ENCODE assay signal across 8 cellular contexts in the genomic region with DNA sequence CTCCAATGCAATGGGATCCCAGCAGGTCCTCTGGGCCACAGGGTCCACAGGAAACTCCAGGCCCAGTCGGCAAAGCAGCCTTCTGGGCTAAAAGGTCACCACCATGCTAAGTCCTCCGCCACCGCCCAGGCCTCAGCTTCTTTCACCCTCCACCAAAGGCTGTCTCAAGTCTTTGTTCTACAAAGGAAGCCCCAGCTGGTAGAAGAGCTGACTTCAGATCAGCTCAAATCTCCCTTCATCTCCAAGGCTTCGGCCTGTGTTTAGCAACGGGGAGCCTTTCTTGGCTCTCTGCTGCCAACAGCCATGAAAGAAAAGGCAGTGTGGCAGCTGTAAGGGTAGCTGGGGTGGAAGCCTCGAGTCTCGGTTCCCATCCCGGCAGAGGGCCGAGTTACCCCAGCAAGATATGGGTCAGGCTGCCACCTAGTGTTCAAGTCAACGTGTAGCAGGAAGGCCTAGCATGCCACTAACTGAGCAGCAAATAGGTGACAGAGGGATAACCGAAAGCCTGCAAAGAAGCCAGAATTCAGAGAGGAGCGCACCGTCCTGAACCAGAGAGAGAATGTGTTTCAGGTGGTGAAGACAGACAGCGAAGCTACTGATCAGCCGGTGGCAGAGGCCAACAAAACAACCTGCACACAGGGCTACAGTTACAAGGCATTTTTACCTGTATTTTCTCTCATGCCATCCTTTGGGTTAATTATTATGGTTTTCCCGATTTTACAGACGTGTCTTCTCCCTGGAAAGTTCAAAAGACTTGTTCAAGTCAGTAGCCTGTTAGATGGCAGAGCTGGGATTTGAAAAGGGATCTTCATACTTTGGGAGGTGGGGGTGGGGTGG. TPM values are rescaled to one million over a fixed set of nuclear protein-coding genes. Genes with fewer than 3 reads are reported as not detected.
DNase-seq lines count a peak whose midpoint lies in the region; ATAC-seq and TF ChIP-seq lines count a peak whose summit lies in the region.

No MANE protein-coding gene starts in this region.

- peak; percentile 100 for ATAC-seq in DND-41 (ENCODE audit: insufficient read depth, low read depth)
- ATAC-seq in GM21576 (IDR thresholded peaks at IDR 0.05; ENCODE audit: unreplicated experiment): peak; percentile 92
- peak; percentile 77 for ATAC-seq in gastroesophageal sphincter

- H3K27me3 ChIP-seq in DND-41 (ENCODE audit: insufficient read depth, low read length, poor library complexity) (peaks cover 25% of the 10 kb centered on the region), gastroesophageal sphincter (peaks cover 12% of the 10 kb centered on the region), prostate gland (replicated peaks; ENCODE audit: insufficient read depth) (no peaks in the 10 kb centered on the region), vagina (no peaks in the 10 kb centered on the region)

- H3K4me1 Mint-ChIP-seq in activated T-helper 2 cell treated with anti-CD3 and anti-CD28 coated beads, Interferon-gamma antibody, Interleukin-2, Interleukin-4, amounts not matched to agents 10 μg/mL and 5 μg/mL and 100 μg/mL, durations not matched to agents 14 hours and 24 hours and 36 hours (ENCODE audit: low read depth): peaks cover 1% of the 10 kb centered on the region

- H3K4me1 ChIP-seq in DND-41 (ENCODE audit: insufficient read depth, low read length): no peaks in the 10 kb centered on the region
- no peaks in the 10 kb centered on the region for H3K4me1 ChIP-seq in gastroesophageal sphincter
- no peaks in the 10 kb centered on the region for H3K4me1 ChIP-seq in prostate gland (replicated peaks)
- peaks cover 17% of the 10 kb centered on the region for H3K4me1 ChIP-seq in vagina

- H3K4me2 ChIP-seq in DND-41 (ENCODE audit: insufficient read depth, low read length): no peak overlapping the region

- H3K36me3 Mint-ChIP-seq in activated T-helper 2 cell treated with anti-CD3 and anti-CD28 coated beads, Interferon-gamma antibody, Interleukin-2, Interleukin-4, amounts not matched to agents 10 μg/mL and 5 μg/mL and 100 μg/mL, durations not matched to agents 14 hours and 24 hours and 36 hours (ENCODE audit: low read depth): no peaks in the 10 kb centered on the region

- no peak overlapping the region for H3K9ac ChIP-seq in DND-41 (ENCODE audit: low read depth, low read length)

- H4K20me1 ChIP-seq in DND-41 (ENCODE audit: insufficient read depth, low read length): no peaks in the 10 kb centered on the region

- DNase-seq in DND-41: peak; percentile 72
- peak; percentile 83 to 88 for DNase-seq in SHP77 (lab: John Stamatoyannopoulos, UW)
- DNase-seq in activated T-helper 2 cell treated with anti-CD3 and anti-CD28 coated beads, Interferon-gamma antibody, Interleukin-2, Interleukin-4, amounts not matched to agents 10 μg/mL and 5 μg/mL and 100 μg/mL, durations not matched to agents 14 hours and 24 hours and 36 hours (ENCODE audit: low spot score): peak; percentile 54
- DNase-seq in prostate gland (ENCODE audit: low spot score): peak; percentile 63
- peak in 1 of 2 donors; percentile 84 for DNase-seq in vagina (ENCODE audit: extremely low spot score in 2 of 2)

- H3K4me3 ChIP-seq in DND-41 (ENCODE audit: low read depth in 1 of 2, low read length in 2 of 2) (no peak overlapping the region), gastroesophageal sphincter (no peak overlapping the region), prostate gland (no peak overlapping the region), vagina (no peak overlapping the region)

- no peak overlapping the region for H3K27ac ChIP-seq in DND-41 (ENCODE audit: low read length)
- H3K27ac ChIP-seq in gastroesophageal sphincter: no peak overlapping the region
- no peak overlapping the region for H3K27ac ChIP-seq in prostate gland
- peak overlapping the region; percentile 44 for H3K27ac ChIP-seq in vagina

- peaks cover 25% of the 10 kb centered on the region for H3K27me3 Mint-ChIP-seq in activated T-helper 2 cell treated with anti-CD3 and anti-CD28 coated beads, Interferon-gamma antibody, Interleukin-2, Interleukin-4, amounts not matched to agents 10 μg/mL and 5 μg/mL and 100 μg/mL, durations not matched to agents 14 hours and 24 hours and 36 hours (ENCODE audit: low read depth)

- 47 to 54% methylated on average over 6 to 10 of the region's 17 CpGs for WGBS in gastroesophageal sphincter (ENCODE audit: low coverage in 1 of 2), 2 donors
- 30% methylated on average over 17 of the region's 17 CpGs for WGBS in prostate gland

- H3K9me3 ChIP-seq in DND-41 (ENCODE audit: insufficient read depth, low read length, severe bottlenecking): no peaks in the 10 kb centered on the region
- H3K9me3 ChIP-seq in gastroesophageal sphincter: no peaks in the 10 kb centered on the region
- H3K9me3 ChIP-seq in prostate gland: no peaks in the 10 kb centered on the region
- H3K9me3 ChIP-seq in vagina: no peaks in the 10 kb centered on the region

- peak; percentile 96 for TF ChIP-seq CTCF in DND-41 (IDR thresholded peaks at IDR 0.05; ENCODE audit: borderline replicate concordance, extremely low read depth, low read length, poor library complexity, severe bottlenecking)
- peak; percentile 33 to 79 (median 60) for TF ChIP-seq CTCF in gastroesophageal sphincter (IDR thresholded peaks at IDR 0.05)
- TF ChIP-seq CTCF in prostate gland (IDR thresholded peaks at IDR 0.05): peak in 3 of 4 experiments; percentile 53 to 77 (median 65)
- TF ChIP-seq CTCF in vagina (IDR thresholded peaks at IDR 0.05): peak; percentile 46 to 74 (median 58)

- TF ChIP-seq RAD21 in Ishikawa (IDR thresholded peaks at IDR 0.05; ENCODE audit: low read depth): peak; percentile 78

- H3K27ac Mint-ChIP-seq in activated T-helper 2 cell treated with anti-CD3 and anti-CD28 coated beads, Interferon-gamma antibody, Interleukin-2, Interleukin-4, amounts not matched to agents 10 μg/mL and 5 μg/mL and 100 μg/mL, durations not matched to agents 14 hours and 24 hours and 36 hours: no peak overlapping the region

- no peaks in the 10 kb centered on the region for H3K79me2 ChIP-seq in DND-41 (ENCODE audit: insufficient read depth, low read length)

- H3K4me3 Mint-ChIP-seq in activated T-helper 2 cell treated with anti-CD3 and anti-CD28 coated beads, Interferon-gamma antibody, Interleukin-2, Interleukin-4, amounts not matched to agents 10 μg/mL and 5 μg/mL and 100 μg/mL, durations not matched to agents 14 hours and 24 hours and 36 hours (ENCODE audit: low read depth): no peak overlapping the region

- no peaks in the 10 kb centered on the region for H3K9me3 Mint-ChIP-seq in activated T-helper 2 cell treated with anti-CD3 and anti-CD28 coated beads, Interferon-gamma antibody, Interleukin-2, Interleukin-4, amounts not matched to agents 10 μg/mL and 5 μg/mL and 100 μg/mL, durations not matched to agents 14 hours and 24 hours and 36 hours

- peak overlapping the region; percentile 70 for H2AFZ ChIP-seq in DND-41 (ENCODE audit: low read depth, low read length)

- intact Hi-C loops in activated T-helper 2 cell treated with anti-CD3 and anti-CD28 coated beads, Interferon-gamma antibody, Interleukin-2, Interleukin-4, amounts not matched to agents 10 μg/mL and 5 μg/mL and 100 μg/mL, durations not matched to agents 14 hours and 24 hours and 36 hours (cut with micrococcal nuclease): loop anchor here (5.0 kb wide), 1 partner anchor 254 kb away; no protein-coding TSS in a partner anchor
- intact Hi-C loops in prostate gland (cut with DNase I) (loop anchor here (5.0 kb wide), 1 partner anchor 249 kb away; no protein-coding TSS in a partner anchor), vagina (cut with DNase I) (no loop called here)

- TF ChIP-seq EP300 in Ishikawa (IDR thresholded peaks at IDR 0.05; ENCODE audit: borderline replicate concordance) (no peak), gastroesophageal sphincter (IDR thresholded peaks at IDR 0.05) (no peak)

- TF ChIP-seq POLR2A in gastroesophageal sphincter (IDR thresholded peaks at IDR 0.05) (no peak), prostate gland (IDR thresholded peaks at IDR 0.05) (no peak), vagina (IDR thresholded peaks at IDR 0.05) (no peak)

- H3K36me3 ChIP-seq in DND-41 (ENCODE audit: insufficient read depth, low read length): no peaks in the 10 kb centered on the region
- H3K36me3 ChIP-seq in gastroesophageal sphincter: no peaks in the 10 kb centered on the region
- no peaks in the 10 kb centered on the region for H3K36me3 ChIP-seq in prostate gland
- no peaks in the 10 kb centered on the region for H3K36me3 ChIP-seq in vagina

TF ChIP-seq in Ishikawa, 13 proteins besides CTCF, POLR2A, EP300 and RAD21:
- TF ChIP-seq REST (IDR thresholded peaks at IDR 0.05; ENCODE audit: low read depth) (no peak), MAX (IDR thresholded peaks at IDR 0.05) (0 out of 2 replicates have a peak, but pooled peaks have one; percentile 34), TCF12 (IDR thresholded peaks at IDR 0.05; ENCODE audit: low read depth) (no peak)

RNA-seq across cellular contexts. Expression of gene CRNN, which starts 26.8 kb away (rescaled TPM):
- total RNA-seq in activated T-helper 2 cell treated with anti-CD3 and anti-CD28 coated beads, Interferon-gamma antibody, Interleukin-2, Interleukin-4, amounts not matched to agents 10 μg/mL and 5 μg/mL and 100 μg/mL, durations not matched to agents 14 hours and 24 hours and 36 hours: not detected in 2 replicates
- total RNA-seq in gastroesophageal sphincter (100 to 1,000 TPM in 1 of 4 donors, 1 to 10 TPM in 3; 2.2 to 103 (median 4.7) TPM), prostate gland (under 1 TPM in 1 of 2 donors, not detected in 1; 0.62 TPM), vagina (349 TPM)
